Comparison of ENCODE assay signal across 8 cellular contexts in genomic region chr5:78758169-78758839, GRCh38.
DNase-seq lines count a peak whose midpoint lies in the region; ATAC-seq and TF ChIP-seq lines count a peak whose summit lies in the region.

No MANE protein-coding gene starts in this region.

- H3K27me3 Mint-ChIP-seq in osteocyte (ENCODE audit: unreplicated experiment), result no peaks in the 10 kb centered on the region

- peaks cover 44% of the 10 kb centered on the region for H3K4me1 Mint-ChIP-seq in osteocyte (ENCODE audit: unreplicated experiment)

- TF ChIP-seq EP300 in gastroesophageal sphincter (IDR thresholded peaks at IDR 0.05), result no peak

- no peak for TF ChIP-seq POLR2A in gastroesophageal sphincter (IDR thresholded peaks at IDR 0.05)

- TF ChIP-seq CTCF in osteocyte (IDR thresholded peaks at IDR 0.05) (no peak), gastroesophageal sphincter (IDR thresholded peaks at IDR 0.05) (no peak)

- peaks cover 0 to 13% (median 4%) of the 10 kb centered on the region in 3 donors for H3K4me1 ChIP-seq in gastroesophageal sphincter

- ATAC-seq in GM21786 (IDR thresholded peaks at IDR 0.05; ENCODE audit: unreplicated experiment) (peak; percentile 55), HG03571 (IDR thresholded peaks at IDR 0.05; ENCODE audit: unreplicated experiment) (peak; percentile 69), gastroesophageal sphincter (no peak)

- DNase-seq in NOMO-1 (lab: John Stamatoyannopoulos, UW; ENCODE audit: unreplicated experiment in 2 of 2) (peak; percentile 3 to 45), NOMO-1 treated with dmso at 0.1 percent for 144 hours (lab: John Stamatoyannopoulos, UW; ENCODE audit: unreplicated experiment) (no peak), osteocyte (ENCODE audit: extremely low spot score, unreplicated experiment) (no peak), activated gamma-delta T cell (lab: John Stamatoyannopoulos, UW) (no peak), MG63 (no peak)

- H3K27me3 ChIP-seq in gastroesophageal sphincter (no peaks in the 10 kb centered on the region), MG63 (no peaks in the 10 kb centered on the region)

- H3K4me3 ChIP-seq in gastroesophageal sphincter, result no peak overlapping the region
- no peak overlapping the region for H3K4me3 ChIP-seq in MG63

- H3K9me3 ChIP-seq in gastroesophageal sphincter, result no peaks in the 10 kb centered on the region
- H3K9me3 ChIP-seq in MG63, result no peaks in the 10 kb centered on the region

- H3K36me3 Mint-ChIP-seq in osteocyte (ENCODE audit: unreplicated experiment), result no peaks in the 10 kb centered on the region

- H3K27ac ChIP-seq in gastroesophageal sphincter, result no peak overlapping the region

- 25 to 49% methylated on average over 1 to 2 of the region's 2 CpGs for whole genome bisulfite sequencing in gastroesophageal sphincter (ENCODE audit: low coverage in 1 of 2), 2 donors

- no peaks in the 10 kb centered on the region for H3K36me3 ChIP-seq in gastroesophageal sphincter
- no peaks in the 10 kb centered on the region for H3K36me3 ChIP-seq in MG63

- H3K27ac Mint-ChIP-seq in osteocyte (ENCODE audit: unreplicated experiment), result peak overlapping the region; percentile 67

- H3K9me3 Mint-ChIP-seq in osteocyte (ENCODE audit: unreplicated experiment), result no peaks in the 10 kb centered on the region

- no peak overlapping the region for H3K4me3 Mint-ChIP-seq in osteocyte (ENCODE audit: unreplicated experiment)

Comparison
In these comparisons a context has a peak if more than half of its experiments do, and no peak if none do; other contexts are left out.
1. DNase-seq: peak in NOMO-1 (2 of 2); none in NOMO-1 treated with dmso at 0.1 percent for 144 hours (single experiment), osteocyte (single experiment), activated gamma-delta T cell (single experiment) and MG63 (single experiment).